In the genomic region with DNA sequence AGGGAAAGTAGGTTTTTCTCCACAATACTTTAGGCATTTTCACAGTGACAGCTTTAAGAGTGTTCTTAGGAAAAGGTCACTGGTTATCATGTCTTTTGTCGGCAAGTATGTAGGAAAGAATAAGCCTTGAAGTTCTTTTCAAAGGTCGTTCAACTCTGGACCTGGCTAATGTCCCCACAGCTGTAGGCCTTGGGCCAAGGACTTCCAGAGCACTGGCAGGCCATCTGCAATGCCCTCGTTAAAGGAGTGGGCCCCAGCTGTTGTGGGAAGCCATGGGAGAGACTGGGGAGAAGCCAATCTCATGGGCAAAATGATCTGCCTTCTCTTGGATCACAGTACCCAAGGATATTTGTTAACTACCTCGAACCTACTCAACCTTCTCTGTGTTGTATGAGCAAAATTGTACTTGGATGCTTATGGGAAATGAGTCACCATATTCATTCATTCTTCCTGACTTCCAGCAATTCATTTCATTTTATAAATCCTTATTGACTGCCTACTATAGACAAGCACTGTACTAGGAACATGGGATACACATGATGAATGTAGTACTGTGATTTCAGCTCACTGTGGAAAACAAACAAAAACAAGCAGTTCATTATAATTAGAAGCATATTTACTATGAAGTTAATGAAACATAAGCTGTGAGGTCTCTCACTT, we compare ENCODE assay signal across 16 cellular contexts.
"Had no signal": no experiment of that assay in that cellular context is flagged by ENCODE, and none has a peak within 500 bp of the region (broad histone marks: within the 10 kb centered on the region; RNA-seq: fewer than 3 reads in every experiment).

No MANE protein-coding gene starts in this region.

- DNase-seq: activated CD4-positive, alpha-beta T cell treated with anti-CD3 and anti-CD28 coated beads, Interleukin-2, amount 50 U/mL, for 1 hour; activated naive CD4-positive, alpha-beta T cell treated with anti-CD3 and anti-CD28 coated beads, Interleukin-2, amount 50 U/mL, for 16 hours; activated T-cell treated with anti-CD3 and anti-CD28 coated beads, Interleukin-2, amount 50 U/mL, for 1 hour; amniotic stem cell; dorsolateral prefrontal cortex; esophagus squamous epithelium; hippocampal formation; mammary epithelial cell; occipital lobe; stimulated activated CD4-positive, alpha-beta T cell treated with anti-CD3 and anti-CD28 coated beads, Interleukin-12 subunit alpha, Interleukin-12 subunit beta, amount 100 ng/mL, for 4 hours; stimulated activated naive CD4-positive, alpha-beta T cell treated with Interleukin-2 at 50 U/mL for 16 hours; trophoblast cell had no signal

- H3K27ac Mint-ChIP-seq: brain, nephron had no signal

- H3K27me3 ChIP-seq: dorsolateral prefrontal cortex, esophagus squamous epithelium had no signal

- H3K36me3 Mint-ChIP-seq: brain had no signal

- H3K4me1 ChIP-seq: prostate gland had no signal

- H3K9me3 ChIP-seq: esophagus squamous epithelium, prostate gland had no signal

- H3K4me1 Mint-ChIP-seq: nephron had no signal

- H3K4me3 Mint-ChIP-seq: brain, nephron had no signal

- H3K27ac ChIP-seq: dorsolateral prefrontal cortex, esophagus squamous epithelium, prostate gland had no signal

- H3K9me3 Mint-ChIP-seq: nephron had no signal

- ATAC-seq: sciatic nerve had no signal

- H3K4me3 ChIP-seq: dorsolateral prefrontal cortex, esophagus squamous epithelium, prostate gland had no signal

- H3K36me3 ChIP-seq: esophagus squamous epithelium, prostate gland had no signal
